ENCODE assay signal across 1 cellular context in the genomic region with DNA sequence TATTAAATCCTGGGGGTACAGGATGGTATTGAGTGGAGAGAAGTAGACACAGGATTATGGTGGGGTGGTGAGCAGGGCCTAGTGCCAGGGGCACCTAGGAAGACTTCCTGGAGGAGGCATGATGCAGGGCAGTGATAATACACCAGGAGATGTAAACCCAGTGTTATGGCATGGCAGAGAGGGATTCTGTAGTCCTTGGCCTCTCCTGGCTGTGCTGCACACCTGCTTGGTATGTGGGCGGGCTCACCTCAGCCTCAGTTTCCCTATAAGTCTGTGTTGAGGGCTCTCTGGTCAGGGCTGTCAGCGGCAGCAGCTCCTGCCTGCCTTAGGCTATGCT.
TF ChIP-seq lines count a peak whose summit lies in the region.

No MANE protein-coding gene starts in this region.

TF ChIP-seq in SK-N-SH, 30 proteins besides CTCF, POLR2A, EP300 and RAD21 (continued from another document):
- TF ChIP-seq IRF3 (IDR thresholded peaks at IDR 0.05; ENCODE audit: low read depth, low read length) = no peak
- no peak for TF ChIP-seq USF1 (IDR thresholded peaks at IDR 0.05; ENCODE audit: borderline replicate concordance, low read depth)
TF ChIP-seq in SK-N-SH: peak in this region for 0.
